Comparison of ENCODE assay signal across 9 cellular contexts in the genomic region with DNA sequence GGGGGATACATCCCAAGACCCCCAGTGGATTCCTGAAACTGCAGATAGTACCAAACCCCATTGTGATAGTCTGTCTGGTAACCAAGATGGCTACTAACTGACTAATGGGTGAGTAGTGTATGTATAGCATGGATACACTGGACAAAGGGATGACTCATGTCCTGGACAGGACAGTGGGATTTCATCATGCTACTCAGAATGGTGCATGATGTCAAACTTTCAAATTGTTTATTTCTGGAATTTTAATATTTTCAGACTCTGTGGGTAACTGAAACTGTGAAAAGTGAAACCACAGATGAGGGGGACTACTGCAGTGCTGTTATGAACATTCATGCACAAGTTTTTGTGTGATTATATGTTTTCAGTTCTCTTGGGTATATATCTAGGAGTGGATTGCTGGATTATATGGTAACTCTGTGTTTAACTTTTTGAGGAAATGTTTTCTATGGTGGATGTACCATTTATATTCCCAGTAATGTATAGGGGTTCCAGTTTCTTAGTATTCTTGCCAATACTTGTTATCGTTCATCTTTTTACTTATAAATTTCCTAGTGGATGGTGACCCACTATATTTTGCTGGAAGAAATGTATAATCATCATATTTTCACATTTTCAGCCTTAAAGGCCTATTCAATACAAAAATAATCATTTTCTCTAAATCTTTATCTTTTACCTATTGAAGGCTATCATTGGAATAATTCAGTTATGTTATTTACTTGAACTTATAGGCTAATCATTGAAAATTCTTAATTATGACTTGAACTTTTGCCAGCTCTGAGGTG.
A peak's percentile ranks its signal among the peaks of the same experiment; 100 is the strongest.
DNase-seq lines count a peak whose midpoint lies in the region; ATAC-seq and TF ChIP-seq lines count a peak whose summit lies in the region.
"Had no signal": no experiment of that assay in that cellular context is flagged by ENCODE, and none has a peak within 500 bp of the region (broad histone marks: within the 10 kb centered on the region; RNA-seq: fewer than 3 reads in every experiment).

No MANE protein-coding gene starts in this region.

- TF ChIP-seq CTCF in fibroblast of the aortic adventitia (IDR thresholded peaks at IDR 0.05; ENCODE audit: insufficient read depth, low read length), result no peak

- DNase-seq in Daoy (ENCODE audit: low read depth) (peak; percentile 79), M059J (ENCODE audit: low read depth) (peak; percentile 84), fibroblast of the aortic adventitia (ENCODE audit: low read depth) (peak; percentile 93), NCI-H2196 treated with DMSO at 0.1 percent for 48 hours (lab: John Stamatoyannopoulos, UW; ENCODE audit: unreplicated experiment) (no peak), NCI-H1417 treated with DMSO at 0.1 percent for 48 hours (lab: John Stamatoyannopoulos, UW) (no peak), NCI-H1436 (lab: John Stamatoyannopoulos, UW) (no peak), 8988T (no peak)
- DNase-seq: heart left ventricle had no signal

- no peak overlapping the region for H3K4me3 ChIP-seq in fibroblast of the aortic adventitia (ENCODE audit: low read depth, low read length)
- H3K4me3 ChIP-seq: heart left ventricle had no signal

- ATAC-seq in GM21717 (IDR thresholded peaks at IDR 0.05; ENCODE audit: unreplicated experiment), result peak; percentile 78

Comparison
In these comparisons a context has a peak if more than half of its experiments do, and no peak if none do; other contexts are left out.
1. DNase-seq: peak in Daoy (single experiment), M059J (single experiment) and fibroblast of the aortic adventitia (single experiment); none in NCI-H2196 treated with DMSO at 0.1 percent for 48 hours (single experiment), NCI-H1417 treated with DMSO at 0.1 percent for 48 hours (single experiment), NCI-H1436 (single experiment) and 8988T (single experiment).